ENCODE assay signal across 21 cellular contexts in genomic region chr1:9258629-9259028, GRCh38. TPM values are rescaled to one million over a fixed set of nuclear protein-coding genes. Genes with fewer than 3 reads are reported as not detected.
DNase-seq lines count a peak whose midpoint lies in the region; ATAC-seq, FAIRE-seq and TF ChIP-seq lines count a peak whose summit lies in the region.
"Had no signal": no experiment of that assay in that cellular context is flagged by ENCODE, and none has a peak within 500 bp of the region (broad histone marks: within the 10 kb centered on the region; RNA-seq: fewer than 3 reads in every experiment).

No MANE protein-coding gene starts in this region.

- no TSS peak for BruUV-seq in HepG2 (replicated peaks; lab: Mats Ljungman, UMichigan)

- CTCF ChIA-PET in HepG2 (lab: Yijun Ruan, JAX; ENCODE audit: low intra/inter-chr PET ratio, low total read pairs) (no interaction called here), WTC11 (lab: Charles Lee) (no interaction called here)
- CTCF ChIA-PET in activated CD8-positive, alpha-beta T cell treated with anti-CD3 and anti-CD28 coated beads, Interleukin-2, amount 10 ng/mL, durations not matched to agents 7 days and 5 days (lab: Charles Lee), result no interaction called here

- peaks cover 25% of the 10 kb centered on the region for H3K36me3 Mint-ChIP-seq in WTC11
- peaks cover 19 to 51% of the 10 kb centered on the region in 2 donors for H3K36me3 Mint-ChIP-seq in stimulated activated naive B cell treated with anti-CD40 and anti-IgM and Interleukin-4, amounts not matched to agents 10 μg/mL and 1 μg/mL and 100 μg/mL, for 72 hours
- peaks cover 12% of the 10 kb centered on the region for H3K36me3 Mint-ChIP-seq in activated CD8-positive, alpha-beta T cell treated with anti-CD3 and anti-CD28 coated beads, Interleukin-2, amount 10 ng/mL, durations not matched to agents 7 days and 5 days (ENCODE audit: low read depth)

- TF ChIP-seq CTCF in HepG2 (CRISPR knock-in tag; IDR thresholded peaks at IDR 0.05) (no peak), right lobe of liver (IDR thresholded peaks at IDR 0.05) (no peak), WTC11 (IDR thresholded peaks at IDR 0.05) (no peak), keratinocyte (optimal IDR thresholded peaks at IDR 0.05 in 1 of 3, IDR thresholded peaks at IDR 0.05 in 1 of 3, conservative IDR thresholded peaks at IDR 0.05 in 1 of 3; ENCODE audit: extremely low read depth in 1 of 3, insufficient read depth in 2 of 3, low read length in 3 of 3) (no peak)

- TF ChIP-seq RAD21 in HepG2 (CRISPR knock-in tag; IDR thresholded peaks at IDR 0.05), result no peak

- intact Hi-C loops in HepG2 (cut with micrococcal nuclease; ENCODE audit: unreplicated experiment) (no loop called here), right lobe of liver (cut with DNase I) (no loop called here)

- H3K27me3 ChIP-seq in HepG2 (ENCODE audit: control insufficient read depth in 1 of 2, insufficient read depth in 2 of 2, low read length in 2 of 2) (no peaks in the 10 kb centered on the region), right lobe of liver (no peaks in the 10 kb centered on the region), keratinocyte (ENCODE audit: control insufficient read depth, extremely low read depth, insufficient read depth, low read length) (no peaks in the 10 kb centered on the region)
- H3K27me3 ChIP-seq: BLaER1 treated with 17β-estradiol and CSF1 and Interleukin-3, amounts not matched to agents 10 nM and 100 nM had no signal

- peaks cover 3% of the 10 kb centered on the region; the same call in 1 of the 2 replicates for H3K27me3 Mint-ChIP-seq in WTC11 (ENCODE audit: low read depth)
- no peaks in the 10 kb centered on the region for H3K27me3 Mint-ChIP-seq in stimulated activated naive B cell treated with anti-CD40 and anti-IgM and Interleukin-4, amounts not matched to agents 10 μg/mL and 1 μg/mL and 100 μg/mL, for 72 hours
- H3K27me3 Mint-ChIP-seq in activated CD8-positive, alpha-beta T cell treated with anti-CD3 and anti-CD28 coated beads, Interleukin-2, amount 10 ng/mL, durations not matched to agents 7 days and 5 days (ENCODE audit: low read depth), result no peaks in the 10 kb centered on the region
- H3K27me3 Mint-ChIP-seq: CD8-positive, alpha-beta memory T cell had no signal

- H3K9me3 ChIP-seq in HepG2 (ENCODE audit: low read length), result no peaks in the 10 kb centered on the region
- no peaks in the 10 kb centered on the region for H3K9me3 ChIP-seq in right lobe of liver
- peaks cover 17% of the 10 kb centered on the region for H3K9me3 ChIP-seq in keratinocyte (ENCODE audit: control insufficient read depth, low read depth, low read length)

- H3K27ac Mint-ChIP-seq in WTC11, result peak overlapping the region; percentile 1; the same call in 1 of the 2 replicates
- peak overlapping the region; percentile 31 for H3K27ac Mint-ChIP-seq in stimulated activated naive B cell treated with anti-CD40 and anti-IgM and Interleukin-4, amounts not matched to agents 10 μg/mL and 1 μg/mL and 100 μg/mL, for 72 hours
- no peak overlapping the region for H3K27ac Mint-ChIP-seq in activated CD8-positive, alpha-beta T cell treated with anti-CD3 and anti-CD28 coated beads, Interleukin-2, amount 10 ng/mL, durations not matched to agents 7 days and 5 days

- no peak overlapping the region for H3K4me3 ChIP-seq in HepG2 (replicated peaks in 1 of 3; ENCODE audit: insufficient read depth in 1 of 3, low read depth in 2 of 3, low read length in 3 of 3)
- H3K4me3 ChIP-seq in right lobe of liver, result no peak overlapping the region
- H3K4me3 ChIP-seq in keratinocyte (ENCODE audit: control insufficient read depth in 2 of 3, extremely low read depth in 1 of 3, insufficient read depth in 2 of 3, low read depth in 1 of 3, low read length in 3 of 3), result no peak overlapping the region
- H3K4me3 ChIP-seq: BLaER1 treated with 17β-estradiol and CSF1 and Interleukin-3, amounts not matched to agents 10 nM and 100 nM had no signal

- 98% methylated on average over 9 of the region's 9 CpGs for WGBS in HepG2 (ENCODE audit: low lambda C conversion rate)
- 95% methylated on average over 9 of the region's 9 CpGs for WGBS in right lobe of liver (ENCODE audit: insufficient coverage, low coverage, low lambda C conversion rate, missing lambda C conversion rate)

- peaks cover 32% of the 10 kb centered on the region for H3K9me3 Mint-ChIP-seq in WTC11
- peaks cover 3 to 4% of the 10 kb centered on the region in 2 donors for H3K9me3 Mint-ChIP-seq in stimulated activated naive B cell treated with anti-CD40 and anti-IgM and Interleukin-4, amounts not matched to agents 10 μg/mL and 1 μg/mL and 100 μg/mL, for 72 hours
- peaks cover 6% of the 10 kb centered on the region for H3K9me3 Mint-ChIP-seq in activated CD8-positive, alpha-beta T cell treated with anti-CD3 and anti-CD28 coated beads, Interleukin-2, amount 10 ng/mL, durations not matched to agents 7 days and 5 days (ENCODE audit: insufficient read depth)

- H3K9me1 ChIP-seq in keratinocyte (ENCODE audit: control insufficient read depth, extremely low read depth, insufficient read depth, low read length), result no peaks in the 10 kb centered on the region

- peaks cover 23% of the 10 kb centered on the region for H3K79me2 ChIP-seq in HepG2 (ENCODE audit: insufficient read depth, low read length)
- H3K79me2 ChIP-seq in keratinocyte (ENCODE audit: control insufficient read depth, insufficient read depth, low read length), result peaks cover 3% of the 10 kb centered on the region

- H3K36me3 ChIP-seq in HepG2 (replicated peaks in 1 of 2; ENCODE audit: control insufficient read depth in 1 of 2, insufficient read depth in 2 of 2, low read length in 2 of 2) (peaks cover 2 to 3% of the 10 kb centered on the region in 2 experiments; a peak in 3 of 5 replicates), right lobe of liver (peaks cover 5 to 36% (median 19%) of the 10 kb centered on the region in 4 donors), keratinocyte (ENCODE audit: control insufficient read depth in 2 of 2, extremely low read depth in 1 of 2, insufficient read depth in 2 of 2, low read length in 2 of 2) (no peaks in the 10 kb centered on the region)

- no peak overlapping the region for H3K9ac ChIP-seq in HepG2 (ENCODE audit: insufficient read depth, low read depth, low read length)
- no peak overlapping the region for H3K9ac ChIP-seq in keratinocyte (ENCODE audit: control insufficient read depth, extremely low read depth, insufficient read depth, low read length)
- H3K9ac ChIP-seq: BLaER1 treated with 17β-estradiol and CSF1 and Interleukin-3, amounts not matched to agents 10 nM and 100 nM had no signal

- DNase-seq in HepG2 (ENCODE audit: low spot score) (no peak), right lobe of liver (no peak), WTC11 (ENCODE audit: low spot score) (no peak), keratinocyte (ENCODE audit: low read depth, low spot score) (no peak), DMS79 (lab: John Stamatoyannopoulos, UW) (no peak)
- no peak for DNase-seq in stimulated activated naive B cell treated with anti-CD40 and anti-IgM and Interleukin-4, amounts not matched to agents 10 μg/mL and 1 μg/mL and 100 μg/mL, for 72 hours
- no peak for DNase-seq in activated CD8-positive, alpha-beta T cell treated with anti-CD3 and anti-CD28 coated beads, Interleukin-2, amount 10 ng/mL, durations not matched to agents 7 days and 5 days
- DNase-seq: CD8-positive, alpha-beta memory T cell; DND-41; GOT3; NCI-H1417 treated with DMSO at 0.1 percent for 48 hours; NCI-H187 treated with DMSO at 0.1 percent for 48 hours; NCI-H2227 treated with DMSO at 0.1 percent for 48 hours; NCI-H524; NCI-H82; OCI-M1; Right ventricle myocardium superior had no signal

- H3K4me3 Mint-ChIP-seq in WTC11, result no peak overlapping the region
- no peak overlapping the region for H3K4me3 Mint-ChIP-seq in stimulated activated naive B cell treated with anti-CD40 and anti-IgM and Interleukin-4, amounts not matched to agents 10 μg/mL and 1 μg/mL and 100 μg/mL, for 72 hours
- H3K4me3 Mint-ChIP-seq in activated CD8-positive, alpha-beta T cell treated with anti-CD3 and anti-CD28 coated beads, Interleukin-2, amount 10 ng/mL, durations not matched to agents 7 days and 5 days, result no peak overlapping the region
- H3K4me3 Mint-ChIP-seq: CD8-positive, alpha-beta memory T cell had no signal

- H3K27ac ChIP-seq in HepG2 (ENCODE audit: extremely low read length, insufficient read depth, low read length), result no peak overlapping the region
- H3K27ac ChIP-seq in right lobe of liver, result no peak overlapping the region
- H3K27ac ChIP-seq in keratinocyte (ENCODE audit: control insufficient read depth, insufficient read depth, low read length), result no peak overlapping the region

- no peak for TF ChIP-seq POLR2A in HepG2 (IDR thresholded peaks at IDR 0.05; ENCODE audit: insufficient read depth in 1 of 2, low read depth in 2 of 2, low read length in 2 of 2)
- no peak for TF ChIP-seq POLR2A in right lobe of liver (IDR thresholded peaks at IDR 0.05)

- no peaks in the 10 kb centered on the region for H4K20me1 ChIP-seq in HepG2 (ENCODE audit: insufficient read depth, low read length)
- no peaks in the 10 kb centered on the region for H4K20me1 ChIP-seq in keratinocyte (ENCODE audit: control insufficient read depth, extremely low read depth, insufficient read depth, low read length)

- no peak for ATAC-seq in HepG2
- no peak for ATAC-seq in right lobe of liver
- ATAC-seq in WTC11, result no peak
- ATAC-seq in stimulated activated naive B cell treated with anti-CD40 and anti-IgM and Interleukin-4, amounts not matched to agents 10 μg/mL and 1 μg/mL and 100 μg/mL, for 72 hours (replicated peaks), result no peak
- no peak for ATAC-seq in activated CD8-positive, alpha-beta T cell treated with anti-CD3 and anti-CD28 coated beads, Interleukin-2, amount 10 ng/mL, durations not matched to agents 7 days and 5 days
- no peak for ATAC-seq in HG03520 (IDR thresholded peaks at IDR 0.05; ENCODE audit: unreplicated experiment)

- TF ChIP-seq EP300 in HepG2 (IDR thresholded peaks at IDR 0.05; ENCODE audit: low read depth in 2 of 2, low read length in 2 of 2) (no peak), HepG2 (CRISPR knock-in tag; IDR thresholded peaks at IDR 0.05; ENCODE audit: borderline replicate concordance) (no peak)

- no peak overlapping the region for H2AFZ ChIP-seq in HepG2 (ENCODE audit: low read length)
- no peak overlapping the region for H2AFZ ChIP-seq in keratinocyte (ENCODE audit: control insufficient read depth, low read length)

- POLR2A ChIA-PET in HepG2 (lab: Yijun Ruan, JAX), result no interaction called here
- POLR2A ChIA-PET in WTC11 (lab: Charles Lee), result no interaction called here
- POLR2A ChIA-PET in activated CD8-positive, alpha-beta T cell treated with anti-CD3 and anti-CD28 coated beads, Interleukin-2, amount 10 ng/mL, durations not matched to agents 7 days and 5 days (lab: Charles Lee), result interaction anchor here (0.9 kb wide), 1 partner anchor 190 kb away, joined by 4 read pairs; no protein-coding TSS in a partner anchor

- H3K4me1 ChIP-seq in HepG2 (ENCODE audit: insufficient read depth, low read length), result peaks cover 4% of the 10 kb centered on the region
- peaks cover 0 to 6% (median 1%) of the 10 kb centered on the region in 4 donors for H3K4me1 ChIP-seq in right lobe of liver
- H3K4me1 ChIP-seq in keratinocyte (ENCODE audit: control insufficient read depth, extremely low read depth, insufficient read depth, low read length), result no peaks in the 10 kb centered on the region

- in situ Hi-C loops in HepG2 (cut with HindIII; ENCODE audit: extremely low pct_ligation_motif_present, low pct_unique_long_range_greater_than_20kb), result no loop called here

- FAIRE-seq in HepG2 (lab: Jason Lieb, UNC) (peak; percentile 63), keratinocyte (lab: Jason Lieb, UNC) (peak; percentile 68)
- FAIRE-seq: D721Med, GM19239 had no signal

- H3K4me2 ChIP-seq in HepG2 (ENCODE audit: low read depth, low read length) (no peak overlapping the region), keratinocyte (ENCODE audit: control insufficient read depth, extremely low read depth, insufficient read depth, low read depth, low read length) (no peak overlapping the region)
- H3K4me2 ChIP-seq: BLaER1 treated with 17β-estradiol and CSF1 and Interleukin-3, amounts not matched to agents 10 nM and 100 nM had no signal

- H3K4me1 Mint-ChIP-seq in WTC11, result peaks cover 3% of the 10 kb centered on the region
- peaks cover 24 to 44% of the 10 kb centered on the region in 2 donors for H3K4me1 Mint-ChIP-seq in stimulated activated naive B cell treated with anti-CD40 and anti-IgM and Interleukin-4, amounts not matched to agents 10 μg/mL and 1 μg/mL and 100 μg/mL, for 72 hours
- peaks cover 6% of the 10 kb centered on the region for H3K4me1 Mint-ChIP-seq in activated CD8-positive, alpha-beta T cell treated with anti-CD3 and anti-CD28 coated beads, Interleukin-2, amount 10 ng/mL, durations not matched to agents 7 days and 5 days (ENCODE audit: low read depth)

- dilution Hi-C loops in keratinocyte (cut with MboI; ENCODE audit: extremely low pct_ligation_motif_present, low sequenced_read_pairs), result no loop called here

RNA-seq across cellular contexts. Expression of gene H6PD, which starts 24.1 kb away (rescaled TPM):
- total RNA-seq in HepG2 (2016; rRNA removed; fragmentation: Illumina TruSeq; extraction: Trizol) (6.3 and 9.3 TPM in 2 replicates), right lobe of liver (100 to 1,000 TPM; 102 to 158 (median 120) TPM), WTC11 (2021) (7.4 to 7.9 TPM (median 7.8 TPM) in 3 replicates)
- 0.79 and 0.81 TPM in 2 replicates for total RNA-seq in HepG2 (2016; cell fraction: cytosol; rRNA removed; fragmentation: Illumina TruSeq; extraction: Trizol; ENCODE audit: low read depth)
- 5.4 and 9.4 TPM in 2 replicates for total RNA-seq in HepG2 (2016; cell fraction: insoluble cytoplasmic fraction; rRNA removed; fragmentation: Illumina TruSeq; extraction: Trizol)
- 2.5 TPM in 2 replicates for total RNA-seq in HepG2 (2016; cell fraction: membrane; rRNA removed; fragmentation: Illumina TruSeq; extraction: Trizol)
- 10.0 and 12.1 TPM in 2 replicates for total RNA-seq in HepG2 (2016; cell fraction: nucleus; rRNA removed; fragmentation: Illumina TruSeq; extraction: Trizol)
- polyA plus RNA-seq in HepG2 (2011; rRNA removed) (14.1 and 21.5 TPM in 2 replicates), keratinocyte (3.3 to 4.5 TPM (median 4.4 TPM) in 3 replicates)
- polyA plus RNA-seq in HepG2 (2011; cell fraction: cytosol; rRNA removed), result 13.3 and 14.5 TPM in 2 replicates
- 26.3 and 26.5 TPM in 2 replicates for polyA plus RNA-seq in HepG2 (2011; cell fraction: nucleus; rRNA removed)
- polyA plus RNA-seq in HepG2 (2012), result 10.8 and 11.1 TPM in 2 replicates
- 0.36 TPM in 2 replicates for polyA plus RNA-seq in HepG2 (2016; cell fraction: cytosol; fragmentation: Illumina TruSeq; extraction: Trizol; ENCODE audit: low read depth)
- 4.2 and 4.6 TPM in 2 replicates for polyA plus RNA-seq in HepG2 (2016; cell fraction: insoluble cytoplasmic fraction; fragmentation: Illumina TruSeq; extraction: Trizol; ENCODE audit: low read depth)
- polyA plus RNA-seq in HepG2 (2016; cell fraction: membrane; fragmentation: Illumina TruSeq; extraction: Trizol; ENCODE audit: low read depth), result 0.93 and 0.94 TPM in 2 replicates
- 15.4 and 16.8 TPM in 2 replicates for polyA plus RNA-seq in HepG2 (2016; cell fraction: nucleus; fragmentation: Illumina TruSeq; extraction: Trizol; ENCODE audit: insufficient read depth, low read depth)
- polyA minus RNA-seq in HepG2 (2011; rRNA and poly(A)+ RNA removed; ENCODE audit: low replicate concordance), result 2.9 and 31.0 TPM in 2 replicates
- polyA minus RNA-seq in HepG2 (2011; cell fraction: cytosol; rRNA and poly(A)+ RNA removed), result 14.3 and 18.7 TPM in 2 replicates
- 7.9 and 11.3 TPM in 2 replicates for polyA minus RNA-seq in HepG2 (2011; cell fraction: nucleus; rRNA and poly(A)+ RNA removed)
- 1.2 TPM for polyA plus RNA-seq in keratinocyte (2011; ENCODE audit: low read depth)
- polyA plus RNA-seq in keratinocyte (2011; cell fraction: cytosol; rRNA removed), result 2.1 TPM in 2 replicates
- 13.8 and 18.0 TPM in 2 replicates for polyA plus RNA-seq in keratinocyte (2011; cell fraction: nucleus; rRNA removed)
- polyA plus RNA-seq in keratinocyte (2012; ENCODE audit: low replicate concordance), result 4.2 and 5.5 TPM in 2 replicates
- polyA minus RNA-seq in keratinocyte, result 4.9 to 10.6 TPM (median 6.0 TPM) in 3 replicates
- polyA minus RNA-seq in keratinocyte (2011; cell fraction: cytosol; rRNA and poly(A)+ RNA removed), result 4.6 TPM
- 12.8 and 18.5 TPM in 2 replicates for polyA minus RNA-seq in keratinocyte (2011; cell fraction: nucleus; rRNA and poly(A)+ RNA removed)
- 10 to 100 TPM in 1 of 2 experiments, 1 to 10 TPM in 1; 9.7 to 10.2 TPM for total RNA-seq in activated CD8-positive, alpha-beta T cell treated with anti-CD3 and anti-CD28 coated beads, Interleukin-2, amount 10 ng/mL, durations not matched to agents 7 days and 5 days

RNA-seq across cellular contexts. Expression of gene SPSB1, which starts 34.1 kb away (rescaled TPM):
- 5.0 and 7.1 TPM in 2 replicates for total RNA-seq in HepG2 (2016; rRNA removed; fragmentation: Illumina TruSeq; extraction: Trizol)
- 2.4 and 2.5 TPM in 2 replicates for total RNA-seq in HepG2 (2016; cell fraction: cytosol; rRNA removed; fragmentation: Illumina TruSeq; extraction: Trizol; ENCODE audit: low read depth)
- 5.2 and 5.8 TPM in 2 replicates for total RNA-seq in HepG2 (2016; cell fraction: insoluble cytoplasmic fraction; rRNA removed; fragmentation: Illumina TruSeq; extraction: Trizol)
- total RNA-seq in HepG2 (2016; cell fraction: membrane; rRNA removed; fragmentation: Illumina TruSeq; extraction: Trizol), result 4.4 and 5.9 TPM in 2 replicates
- 4.3 and 4.4 TPM in 2 replicates for total RNA-seq in HepG2 (2016; cell fraction: nucleus; rRNA removed; fragmentation: Illumina TruSeq; extraction: Trizol)
- polyA plus RNA-seq in HepG2 (2011; rRNA removed), result 8.0 and 10.9 TPM in 2 replicates
- polyA plus RNA-seq in HepG2 (2011; cell fraction: cytosol; rRNA removed), result 8.1 and 8.5 TPM in 2 replicates
- 5.1 TPM in 2 replicates for polyA plus RNA-seq in HepG2 (2011; cell fraction: nucleus; rRNA removed)
- polyA plus RNA-seq in HepG2 (2012), result 4.0 and 7.7 TPM in 2 replicates
- 1.9 and 2.2 TPM in 2 replicates for polyA plus RNA-seq in HepG2 (2016; cell fraction: cytosol; fragmentation: Illumina TruSeq; extraction: Trizol; ENCODE audit: low read depth)
- 7.3 and 7.8 TPM in 2 replicates for polyA plus RNA-seq in HepG2 (2016; cell fraction: insoluble cytoplasmic fraction; fragmentation: Illumina TruSeq; extraction: Trizol; ENCODE audit: low read depth)
- 3.9 and 4.2 TPM in 2 replicates for polyA plus RNA-seq in HepG2 (2016; cell fraction: membrane; fragmentation: Illumina TruSeq; extraction: Trizol; ENCODE audit: low read depth)
- 3.9 and 4.4 TPM in 2 replicates for polyA plus RNA-seq in HepG2 (2016; cell fraction: nucleus; fragmentation: Illumina TruSeq; extraction: Trizol; ENCODE audit: insufficient read depth, low read depth)
- polyA minus RNA-seq in HepG2 (2011; rRNA and poly(A)+ RNA removed; ENCODE audit: low replicate concordance), result 9.2 and 17.1 TPM in 2 replicates
- polyA minus RNA-seq in HepG2 (2011; cell fraction: cytosol; rRNA and poly(A)+ RNA removed), result 3.6 and 6.4 TPM in 2 replicates
- polyA minus RNA-seq in HepG2 (2011; cell fraction: nucleus; rRNA and poly(A)+ RNA removed), result 3.1 and 4.2 TPM in 2 replicates
- 100 to 1,000 TPM in 1 of 6 experiments, 10 to 100 TPM in 4, 1 to 10 TPM in 1; 7.7 to 121 (median 37.0) TPM for total RNA-seq in right lobe of liver
- 4.3 to 5.5 TPM (median 4.6 TPM) in 3 replicates for total RNA-seq in WTC11 (2021)
- polyA plus RNA-seq in keratinocyte, result 16.9 to 43.2 TPM (median 19.8 TPM) in 3 replicates
- polyA plus RNA-seq in keratinocyte (2011; ENCODE audit: low read depth), result 19.8 TPM
- 12.1 and 17.8 TPM in 2 replicates for polyA plus RNA-seq in keratinocyte (2011; cell fraction: cytosol; rRNA removed)
- 19.7 and 26.5 TPM in 2 replicates for polyA plus RNA-seq in keratinocyte (2011; cell fraction: nucleus; rRNA removed)
- polyA plus RNA-seq in keratinocyte (2012; ENCODE audit: low replicate concordance), result 18.5 and 23.4 TPM in 2 replicates
- polyA minus RNA-seq in keratinocyte, result 14.3 to 41.7 TPM (median 16.8 TPM) in 3 replicates
- polyA minus RNA-seq in keratinocyte (2011; cell fraction: cytosol; rRNA and poly(A)+ RNA removed), result 18.4 TPM
- 19.2 and 24.3 TPM in 2 replicates for polyA minus RNA-seq in keratinocyte (2011; cell fraction: nucleus; rRNA and poly(A)+ RNA removed)
- 1 to 10 TPM; 1.1 TPM for total RNA-seq in activated CD8-positive, alpha-beta T cell treated with anti-CD3 and anti-CD28 coated beads, Interleukin-2, amount 10 ng/mL, durations not matched to agents 7 days and 5 days

Comparison
In these comparisons a context has a peak if more than half of its experiments do, and no peak if none do; other contexts are left out.
1. RNA of gene H6PD, which starts 24.1 kb away (total RNA-seq): 102 to 158 TPM in right lobe of liver; 9.7 to 10.2 TPM in activated CD8-positive, alpha-beta T cell treated with anti-CD3 and anti-CD28 coated beads, Interleukin-2, amount 10 ng/mL, durations not matched to agents 7 days and 5 days, 0.79 to 12.1 TPM in HepG2 and 7.4 to 7.9 TPM in WTC11; every median in the first group is over 4 times any median in the second.